Comparison of ENCODE assay signal across 9 cellular contexts in genomic region chr11:64208086-64208795, GRCh38. TPM values are rescaled to one million over a fixed set of nuclear protein-coding genes. Genes with fewer than 3 reads are reported as not detected.
DNase-seq lines count a peak whose midpoint lies in the region; ATAC-seq and TF ChIP-seq lines count a peak whose summit lies in the region.
"Had no signal": no experiment of that assay in that cellular context is flagged by ENCODE, and none has a peak within 500 bp of the region (broad histone marks: within the 10 kb centered on the region; RNA-seq: fewer than 3 reads in every experiment).

No MANE protein-coding gene starts in this region.

- no peak for TF ChIP-seq EP300 in suprapubic skin (IDR thresholded peaks at IDR 0.05)

- no peaks in the 10 kb centered on the region for H3K9me3 ChIP-seq in lower lobe of right lung
- no peaks in the 10 kb centered on the region for H3K9me3 ChIP-seq in suprapubic skin
- H3K9me3 ChIP-seq: body of pancreas had no signal

- TF ChIP-seq CTCF in lower lobe of right lung (IDR thresholded peaks at IDR 0.05) (no peak), suprapubic skin (IDR thresholded peaks at IDR 0.05) (no peak), nephron progenitor cell (IDR thresholded peaks at IDR 0.05) (no peak)

- H3K36me3 Mint-ChIP-seq in activated CD4-positive, alpha-beta T cell treated with anti-CD3 and anti-CD28 coated beads, Interleukin-2, amount 10 ng/mL, durations not matched to agents 7 days and 5 days (ENCODE audit: low read depth) = peaks cover 61% of the 10 kb centered on the region
- peaks cover 57% of the 10 kb centered on the region for H3K36me3 Mint-ChIP-seq in activated naive CD8-positive, alpha-beta T cell treated with anti-CD3 and anti-CD28 coated beads for 36 hours
- H3K36me3 Mint-ChIP-seq in nephron progenitor cell (ENCODE audit: low read depth) = peaks cover 26% of the 10 kb centered on the region

- no peak for TF ChIP-seq POLR2A in suprapubic skin (IDR thresholded peaks at IDR 0.05)

- DNase-seq in activated CD4-positive, alpha-beta T cell treated with anti-CD3 and anti-CD28 coated beads, Interleukin-2, amount 10 ng/mL, durations not matched to agents 7 days and 5 days = no peak
- no peak for DNase-seq in activated CD4-positive, alpha-beta T cell treated with anti-CD3 and anti-CD28 coated beads for 1 hour
- DNase-seq in activated naive CD8-positive, alpha-beta T cell treated with anti-CD3 and anti-CD28 coated beads for 36 hours = no peak
- DNase-seq in lower lobe of right lung = no peak
- no peak for DNase-seq in suprapubic skin (ENCODE audit: low spot score in 2 of 2)
- DNase-seq in nephron progenitor cell = no peak
- no peak for DNase-seq in putamen (ENCODE audit: low spot score)

- H3K4me3 ChIP-seq in lower lobe of right lung = peak overlapping the region; percentile 64
- H3K4me3 ChIP-seq in suprapubic skin = peak overlapping the region; percentile 45
- H3K4me3 ChIP-seq: body of pancreas had no signal

- H3K4me1 ChIP-seq in lower lobe of right lung (peaks cover 50% of the 10 kb centered on the region), suprapubic skin (peaks cover 36% of the 10 kb centered on the region)

- intact Hi-C loops in lower lobe of right lung (cut with DNase I) = no loop called here

- peak overlapping the region; percentile 89 for H3K4me3 Mint-ChIP-seq in activated CD4-positive, alpha-beta T cell treated with anti-CD3 and anti-CD28 coated beads, Interleukin-2, amount 10 ng/mL, durations not matched to agents 7 days and 5 days
- H3K4me3 Mint-ChIP-seq in activated naive CD8-positive, alpha-beta T cell treated with anti-CD3 and anti-CD28 coated beads for 36 hours = peak overlapping the region; percentile 94
- H3K4me3 Mint-ChIP-seq in nephron progenitor cell = no peak overlapping the region

- WGBS in suprapubic skin = 78% methylated on average over 21 of the region's 23 CpGs

- POLR2A ChIA-PET in activated CD4-positive, alpha-beta T cell treated with anti-CD3 and anti-CD28 coated beads, Interleukin-2, amount 10 ng/mL, durations not matched to agents 7 days and 5 days (lab: Charles Lee) = interaction anchor here (0.9 kb wide), 1 partner anchor 21 kb away, joined by 4 read pairs; no protein-coding TSS in a partner anchor

- no peak for ATAC-seq in lower lobe of right lung
- ATAC-seq in HG02852 (IDR thresholded peaks at IDR 0.05; ENCODE audit: unreplicated experiment) = no peak

- peak overlapping the region; percentile 94 for H3K27ac Mint-ChIP-seq in activated CD4-positive, alpha-beta T cell treated with anti-CD3 and anti-CD28 coated beads, Interleukin-2, amount 10 ng/mL, durations not matched to agents 7 days and 5 days
- H3K27ac Mint-ChIP-seq in activated naive CD8-positive, alpha-beta T cell treated with anti-CD3 and anti-CD28 coated beads for 36 hours = peak overlapping the region; percentile 98
- no peak overlapping the region for H3K27ac Mint-ChIP-seq in nephron progenitor cell

- H3K36me3 ChIP-seq in lower lobe of right lung (peaks cover 51% of the 10 kb centered on the region), suprapubic skin (peaks cover 24% of the 10 kb centered on the region)

- CTCF ChIA-PET in activated CD4-positive, alpha-beta T cell treated with anti-CD3 and anti-CD28 coated beads, Interleukin-2, amount 10 ng/mL, durations not matched to agents 7 days and 5 days (lab: Charles Lee) = interaction anchor here (0.9 to 10.1 kb wide), 10 partner anchors 10 to 123 kb away, joined by 4 to 141 read pairs (median 14); partner anchors contain the start of genes DNAJC4, ESRRA, NUDT22 and PLCB3

- H3K4me1 Mint-ChIP-seq in activated CD4-positive, alpha-beta T cell treated with anti-CD3 and anti-CD28 coated beads, Interleukin-2, amount 10 ng/mL, durations not matched to agents 7 days and 5 days = peaks cover 57% of the 10 kb centered on the region
- peaks cover 47% of the 10 kb centered on the region for H3K4me1 Mint-ChIP-seq in activated naive CD8-positive, alpha-beta T cell treated with anti-CD3 and anti-CD28 coated beads for 36 hours
- H3K4me1 Mint-ChIP-seq in nephron progenitor cell = peaks cover 42% of the 10 kb centered on the region

- peak overlapping the region; percentile 85 for H3K27ac ChIP-seq in lower lobe of right lung
- H3K27ac ChIP-seq in suprapubic skin = peak overlapping the region; percentile 81

- no peaks in the 10 kb centered on the region for H3K27me3 ChIP-seq in lower lobe of right lung (ENCODE audit: low read depth)
- no peaks in the 10 kb centered on the region for H3K27me3 ChIP-seq in suprapubic skin
- H3K27me3 ChIP-seq: body of pancreas had no signal

- H3K27me3 Mint-ChIP-seq in activated CD4-positive, alpha-beta T cell treated with anti-CD3 and anti-CD28 coated beads, Interleukin-2, amount 10 ng/mL, durations not matched to agents 7 days and 5 days = no peaks in the 10 kb centered on the region
- no peaks in the 10 kb centered on the region for H3K27me3 Mint-ChIP-seq in activated naive CD8-positive, alpha-beta T cell treated with anti-CD3 and anti-CD28 coated beads for 36 hours
- no peaks in the 10 kb centered on the region for H3K27me3 Mint-ChIP-seq in nephron progenitor cell (ENCODE audit: low read depth, poor library complexity)

- no peaks in the 10 kb centered on the region for H3K9me3 Mint-ChIP-seq in activated CD4-positive, alpha-beta T cell treated with anti-CD3 and anti-CD28 coated beads, Interleukin-2, amount 10 ng/mL, durations not matched to agents 7 days and 5 days
- H3K9me3 Mint-ChIP-seq in activated naive CD8-positive, alpha-beta T cell treated with anti-CD3 and anti-CD28 coated beads for 36 hours = no peaks in the 10 kb centered on the region
- H3K9me3 Mint-ChIP-seq in nephron progenitor cell = no peaks in the 10 kb centered on the region

RNA-seq across cellular contexts. Expression of gene FERMT3, which starts 1.7 kb away (rescaled TPM):
- 100 to 1,000 TPM; 190 to 207 TPM for total RNA-seq in activated CD4-positive, alpha-beta T cell treated with anti-CD3 and anti-CD28 coated beads, Interleukin-2, amount 10 ng/mL, durations not matched to agents 7 days and 5 days
- 100 to 1,000 TPM; 217 to 235 TPM for total RNA-seq in activated naive CD8-positive, alpha-beta T cell treated with anti-CD3 and anti-CD28 coated beads for 36 hours
- 92.0 TPM for total RNA-seq in lower lobe of right lung
- total RNA-seq in suprapubic skin = 10 to 100 TPM in 2 of 4 donors, 1 to 10 TPM in 2; 4.7 to 22.2 (median 8.2) TPM

RNA-seq across cellular contexts. Expression of gene TRPT1, which starts 17.7 kb away (rescaled TPM):
- 10 to 100 TPM; 20.0 to 26.5 TPM for total RNA-seq in activated CD4-positive, alpha-beta T cell treated with anti-CD3 and anti-CD28 coated beads, Interleukin-2, amount 10 ng/mL, durations not matched to agents 7 days and 5 days
- 10 to 100 TPM; 24.1 to 24.4 TPM for total RNA-seq in activated naive CD8-positive, alpha-beta T cell treated with anti-CD3 and anti-CD28 coated beads for 36 hours
- total RNA-seq in lower lobe of right lung (27.8 TPM), suprapubic skin (10 to 100 TPM; 48.4 to 62.2 (median 52.8) TPM)

RNA-seq across cellular contexts. Expression of gene NUDT22, which starts 17.8 kb away (rescaled TPM):
- total RNA-seq in activated CD4-positive, alpha-beta T cell treated with anti-CD3 and anti-CD28 coated beads, Interleukin-2, amount 10 ng/mL, durations not matched to agents 7 days and 5 days = 10 to 100 TPM; 70.2 to 82.1 TPM
- 10 to 100 TPM; 58.4 to 69.6 TPM for total RNA-seq in activated naive CD8-positive, alpha-beta T cell treated with anti-CD3 and anti-CD28 coated beads for 36 hours
- total RNA-seq in lower lobe of right lung (45.0 TPM), suprapubic skin (10 to 100 TPM; 44.5 to 66.1 (median 54.4) TPM)

RNA-seq across cellular contexts. Expression of gene DNAJC4, which starts 22.1 kb away (rescaled TPM):
- 10 to 100 TPM; 39.5 to 40.5 TPM for total RNA-seq in activated CD4-positive, alpha-beta T cell treated with anti-CD3 and anti-CD28 coated beads, Interleukin-2, amount 10 ng/mL, durations not matched to agents 7 days and 5 days
- 10 to 100 TPM; 16.5 to 17.7 TPM for total RNA-seq in activated naive CD8-positive, alpha-beta T cell treated with anti-CD3 and anti-CD28 coated beads for 36 hours
- total RNA-seq in lower lobe of right lung (39.5 TPM), suprapubic skin (10 to 100 TPM; 26.9 to 55.1 (median 37.3) TPM)

RNA-seq across cellular contexts. Expression of gene STIP1, which starts 22.3 kb away (rescaled TPM):
- 100 to 1,000 TPM; 211 to 213 TPM for total RNA-seq in activated CD4-positive, alpha-beta T cell treated with anti-CD3 and anti-CD28 coated beads, Interleukin-2, amount 10 ng/mL, durations not matched to agents 7 days and 5 days
- total RNA-seq in activated naive CD8-positive, alpha-beta T cell treated with anti-CD3 and anti-CD28 coated beads for 36 hours = 100 to 1,000 TPM; 373 to 379 TPM
- total RNA-seq in lower lobe of right lung = 125 TPM
- total RNA-seq in suprapubic skin = 10 to 100 TPM; 47.1 to 93.9 (median 87.4) TPM
